In the genomic region with DNA sequence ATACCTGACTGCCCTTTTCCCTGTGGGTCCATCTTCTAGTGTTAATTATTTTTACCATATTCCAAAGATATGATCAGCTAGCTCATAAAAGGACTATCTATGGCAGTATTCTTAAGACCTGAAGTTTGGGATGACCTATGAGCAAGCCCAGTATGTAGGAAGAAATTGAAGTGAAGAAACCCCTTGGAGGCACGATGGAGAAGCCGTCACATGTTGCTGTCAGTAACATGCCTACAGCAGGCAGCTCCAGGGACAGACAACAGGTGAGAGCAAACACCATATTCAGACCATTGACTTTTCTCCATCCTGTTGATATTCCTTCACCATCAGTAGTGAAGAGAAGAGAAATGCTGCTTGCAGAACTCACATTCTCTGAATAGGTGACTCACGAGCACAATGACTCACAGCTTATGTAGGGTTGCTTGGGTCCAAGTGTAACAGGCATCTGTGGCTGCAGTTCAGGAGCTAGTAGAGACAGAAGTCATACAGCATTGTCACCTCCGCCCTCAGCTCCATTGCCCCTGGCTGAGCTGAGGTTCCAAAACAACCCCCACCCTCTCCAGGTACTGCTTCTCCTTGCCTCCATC, we compare ENCODE assay signal across 10 cellular contexts. TPM values are rescaled to one million over a fixed set of nuclear protein-coding genes. Genes with fewer than 3 reads are reported as not detected.
DNase-seq lines count a peak whose midpoint lies in the region; ATAC-seq and TF ChIP-seq lines count a peak whose summit lies in the region.
"Had no signal": no experiment of that assay in that cellular context is flagged by ENCODE, and none has a peak within 500 bp of the region (broad histone marks: within the 10 kb centered on the region; RNA-seq: fewer than 3 reads in every experiment).

No MANE protein-coding gene starts in this region.

- H3K27me3 ChIP-seq in PC-9 (ENCODE audit: insufficient read depth, low read depth): no peaks in the 10 kb centered on the region
- H3K27me3 ChIP-seq: testis had no signal

- no peak overlapping the region for H2AFZ ChIP-seq in PC-9

- CTCF ChIA-PET in PC-9 (lab: Charles Lee): interaction anchor here (0.9 to 1.5 kb wide), 2 partner anchors 33 to 47 kb away, joined by 3 to 4 read pairs; no protein-coding TSS in a partner anchor

- H3F3A ChIP-seq in PC-9 (ENCODE audit: insufficient read depth, low read depth): peaks cover 7% of the 10 kb centered on the region; the same call in 1 of the 2 replicates

- POLR2A ChIA-PET in PC-9 (lab: Charles Lee; ENCODE audit: unreplicated experiment): interaction anchor here (0.6 kb wide), 4 partner anchors 46 to 1626 kb away, joined by 3 to 7 read pairs (median 3); no protein-coding TSS in a partner anchor

- no peaks in the 10 kb centered on the region for H3K9me3 ChIP-seq in PC-9 (ENCODE audit: insufficient read depth, low read depth)
- H3K9me3 ChIP-seq: testis had no signal

- H3K36me3 Mint-ChIP-seq in activated naive CD4-positive, alpha-beta T cell treated with anti-CD3 and anti-CD28 coated beads, Interleukin-2, amount 50 U/mL, for 72 hours: no peaks in the 10 kb centered on the region

- H3K27ac Mint-ChIP-seq in activated naive CD4-positive, alpha-beta T cell treated with anti-CD3 and anti-CD28 coated beads, Interleukin-2, amount 50 U/mL, for 72 hours: no peak overlapping the region
- H3K27ac Mint-ChIP-seq in stimulated activated naive CD8-positive, alpha-beta T cell treated with anti-CD3 and anti-CD28 coated beads, Interleukin-15, amount 100 ng/mL, for 72 hours: no peak overlapping the region

- BruUV-seq in PC-9 (replicated peaks; lab: Mats Ljungman, UMichigan): no TSS peak

- no peaks in the 10 kb centered on the region for H3K9me2 ChIP-seq in PC-9 (ENCODE audit: insufficient read depth)

- H3K4me3 ChIP-seq in PC-9: no peak overlapping the region
- H3K4me3 ChIP-seq: testis had no signal

- intact Hi-C loops in PC-9 (cut with micrococcal nuclease; ENCODE audit: unreplicated experiment): no loop called here

- H4K20me1 ChIP-seq in PC-9 (ENCODE audit: insufficient read depth): no peaks in the 10 kb centered on the region

- H3K4me2 ChIP-seq in PC-9: peak overlapping the region; percentile 44

- no peaks in the 10 kb centered on the region for H3K9me3 Mint-ChIP-seq in activated naive CD4-positive, alpha-beta T cell treated with anti-CD3 and anti-CD28 coated beads, Interleukin-2, amount 50 U/mL, for 72 hours
- no peaks in the 10 kb centered on the region for H3K9me3 Mint-ChIP-seq in stimulated activated naive CD8-positive, alpha-beta T cell treated with anti-CD3 and anti-CD28 coated beads, Interleukin-15, amount 100 ng/mL, for 72 hours

- peaks cover 16% of the 10 kb centered on the region for H3K4me1 ChIP-seq in PC-9 (replicated peaks; ENCODE audit: insufficient read depth)
- H3K4me1 ChIP-seq: testis had no signal

- no peak for TF ChIP-seq CTCF in PC-9 (conservative IDR thresholded peaks at IDR 0.05)

- DNase-seq in activated naive CD4-positive, alpha-beta T cell treated with anti-CD3 and anti-CD28 coated beads, Interleukin-2, amount 50 U/mL, for 72 hours (ENCODE audit: low spot score in 2 of 2): peak in 1 of 2 donors; percentile 11
- no peak for DNase-seq in activated naive CD4-positive, alpha-beta T cell treated with anti-CD3 and anti-CD28 coated beads, Interleukin-2, amount 50 U/mL, for 16 hours
- DNase-seq in PC-9 (peak; percentile 46 to 85), germinal center (ENCODE audit: low spot score) (no peak)
- no peak for DNase-seq in stimulated activated naive CD8-positive, alpha-beta T cell treated with anti-CD3 and anti-CD28 coated beads, Interleukin-15, amount 100 ng/mL, for 72 hours
- DNase-seq: right cardiac atrium, testis had no signal

- H3K4me3 Mint-ChIP-seq in stimulated activated naive CD8-positive, alpha-beta T cell treated with anti-CD3 and anti-CD28 coated beads, Interleukin-15, amount 100 ng/mL, for 72 hours: no peak overlapping the region

- no peaks in the 10 kb centered on the region for H3K79me2 ChIP-seq in PC-9 (ENCODE audit: low read depth)

- no peak overlapping the region for H3K27ac ChIP-seq in PC-9
- H3K27ac ChIP-seq: testis had no signal

- ATAC-seq in activated naive CD4-positive, alpha-beta T cell treated with anti-CD3 and anti-CD28 coated beads, Interleukin-2, amount 50 U/mL, for 72 hours: peak; percentile 76 to 96
- peak; percentile 84 for ATAC-seq in esophagus mucosa
- ATAC-seq in stimulated activated naive CD8-positive, alpha-beta T cell treated with anti-CD3 and anti-CD28 coated beads, Interleukin-15, amount 100 ng/mL, for 72 hours: peak; percentile 53
- no peak for ATAC-seq in HG03354 (IDR thresholded peaks at IDR 0.05; ENCODE audit: poor library complexity, severe bottlenecking, unreplicated experiment)
- ATAC-seq in HG03432 (IDR thresholded peaks at IDR 0.05; ENCODE audit: unreplicated experiment): no peak
- ATAC-seq: right cardiac atrium had no signal

- H3K4me1 Mint-ChIP-seq in stimulated activated naive CD8-positive, alpha-beta T cell treated with anti-CD3 and anti-CD28 coated beads, Interleukin-15, amount 100 ng/mL, for 72 hours: no peaks in the 10 kb centered on the region

- no peaks in the 10 kb centered on the region for H3K36me3 ChIP-seq in PC-9 (ENCODE audit: low read depth)

- peaks cover 57% of the 10 kb centered on the region for H3K27me3 Mint-ChIP-seq in stimulated activated naive CD8-positive, alpha-beta T cell treated with anti-CD3 and anti-CD28 coated beads, Interleukin-15, amount 100 ng/mL, for 72 hours

RNA-seq across cellular contexts. Expression of gene LYZL2, which starts 8.4 kb away (rescaled TPM):
- total RNA-seq in activated naive CD4-positive, alpha-beta T cell treated with anti-CD3 and anti-CD28 coated beads, Interleukin-2, amount 50 U/mL, for 72 hours: not detected
- not detected in 2 replicates for total RNA-seq in PC-9 (2021)
- total RNA-seq in esophagus mucosa: not detected
- total RNA-seq: right cardiac atrium had no signal

Comparison
In these comparisons a context has a peak if more than half of its experiments do, and no peak if none do; other contexts are left out.
1. ATAC-seq: peak in activated naive CD4-positive, alpha-beta T cell treated with anti-CD3 and anti-CD28 coated beads, Interleukin-2, amount 50 U/mL, for 72 hours (2 of 2), esophagus mucosa (single experiment) and stimulated activated naive CD8-positive, alpha-beta T cell treated with anti-CD3 and anti-CD28 coated beads, Interleukin-15, amount 100 ng/mL, for 72 hours (single experiment); none in HG03354 (single experiment) and HG03432 (single experiment).
2. DNase-seq: peak in PC-9 (2 of 2); none in activated naive CD4-positive, alpha-beta T cell treated with anti-CD3 and anti-CD28 coated beads, Interleukin-2, amount 50 U/mL, for 16 hours (single experiment), stimulated activated naive CD8-positive, alpha-beta T cell treated with anti-CD3 and anti-CD28 coated beads, Interleukin-15, amount 100 ng/mL, for 72 hours (0 of 2) and germinal center (single experiment).